Comparison of ENCODE assay signal across 1 cellular context in the genomic region with DNA sequence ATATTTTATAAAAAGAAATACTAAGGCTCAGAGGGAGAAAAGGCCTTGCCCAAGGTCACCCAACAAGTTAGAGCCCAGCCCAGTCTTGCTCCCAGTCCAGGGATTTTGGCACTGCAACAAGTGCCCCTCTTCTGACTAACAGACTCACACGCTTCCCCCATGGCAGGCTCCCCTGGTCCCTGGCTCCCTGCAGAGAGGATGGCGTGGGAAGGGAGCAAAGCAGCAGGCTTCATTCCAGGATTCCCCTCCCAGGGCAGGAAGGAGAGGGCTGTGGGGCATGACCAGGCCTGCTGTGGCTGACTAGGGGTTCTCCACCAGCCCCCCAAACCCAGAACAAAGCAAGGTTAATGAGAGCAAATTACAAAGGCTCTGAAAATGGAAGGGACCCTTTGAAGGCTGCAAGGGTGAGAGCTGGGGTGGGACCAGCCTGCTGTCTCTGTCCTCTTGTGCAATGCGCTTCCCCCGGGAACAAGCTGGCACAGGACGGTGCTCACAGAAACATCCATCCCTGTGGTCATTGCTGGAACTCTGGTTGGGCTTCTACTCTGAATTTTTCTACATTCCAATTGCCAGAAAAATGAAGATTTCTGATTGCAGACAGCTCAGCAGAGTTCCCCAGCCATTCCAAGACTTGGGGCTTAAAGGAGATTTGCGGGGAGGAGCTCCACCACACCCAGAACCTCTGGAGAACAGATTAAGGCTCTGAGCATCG.
TF ChIP-seq lines count a peak whose summit lies in the region.

No MANE protein-coding gene starts in this region.

TF ChIP-seq in HepG2, 621 proteins besides CTCF, POLR2A, EP300 and RAD21:
- TF ChIP-seq SMAD3 (CRISPR knock-in tag; IDR thresholded peaks at IDR 0.05) (no peak), FOXJ3 (CRISPR knock-in tag; IDR thresholded peaks at IDR 0.05; ENCODE audit: borderline replicate concordance) (no peak)
- TF ChIP-seq, protein P1, sequence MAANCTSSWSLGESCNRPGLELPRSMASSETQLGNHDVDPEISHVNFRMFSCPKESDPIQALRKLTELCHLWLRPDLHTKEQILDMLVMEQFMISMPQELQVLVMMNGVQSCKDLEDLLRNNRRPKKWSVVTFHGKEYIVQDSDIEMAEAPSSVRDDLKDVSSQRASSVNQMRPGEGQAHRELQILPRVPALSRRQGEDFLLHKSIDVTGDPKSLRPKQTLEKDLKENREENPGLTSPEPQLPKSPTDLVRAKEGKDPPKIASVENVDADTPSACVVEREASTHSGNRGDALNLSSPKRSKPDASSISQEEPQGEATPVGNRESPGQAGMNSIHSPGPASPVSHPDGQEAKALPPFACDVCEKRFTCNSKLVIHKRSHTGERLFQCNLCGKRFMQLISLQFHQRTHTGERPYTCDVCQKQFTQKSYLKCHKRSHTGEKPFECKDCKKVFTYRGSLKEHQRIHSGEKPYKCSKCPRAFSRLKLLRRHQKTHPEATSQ (CRISPR knock-in tag; IDR thresholded peaks at IDR 0.05; ENCODE audit: borderline replicate concordance) = no peak
